In the genomic region with DNA sequence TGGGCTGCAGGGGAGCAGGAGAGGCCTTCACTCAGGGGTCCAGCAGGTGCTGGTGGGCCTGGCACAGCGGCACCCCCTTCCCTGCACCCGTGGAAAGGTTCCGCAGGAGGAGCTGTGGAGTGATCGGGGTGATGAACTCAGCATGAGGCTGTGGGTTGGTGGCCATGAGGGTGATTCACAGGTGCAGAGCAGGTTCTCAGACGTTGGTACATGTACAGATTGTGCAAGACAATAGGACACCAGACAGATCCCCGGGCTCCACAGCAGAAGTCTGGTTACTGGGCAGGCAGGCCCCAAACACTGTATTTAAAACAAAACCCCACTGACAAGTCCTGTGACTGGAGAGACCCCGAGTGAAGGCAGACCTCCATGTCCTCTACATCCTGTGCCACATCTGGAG, we compare ENCODE assay signal across 30 cellular contexts.
DNase-seq lines count a peak whose midpoint lies in the region; ATAC-seq and TF ChIP-seq lines count a peak whose summit lies in the region.
"Had no signal": no experiment of that assay in that cellular context is flagged by ENCODE, and none has a peak within 500 bp of the region (broad histone marks: within the 10 kb centered on the region; RNA-seq: fewer than 3 reads in every experiment).

No MANE protein-coding gene starts in this region.

- peaks cover 0 to 7% of the 10 kb centered on the region in 2 donors for H3K27me3 ChIP-seq in breast epithelium

- TF ChIP-seq CTCF in MCF 10A (IDR thresholded peaks at IDR 0.05; ENCODE audit: unreplicated experiment) (no peak), breast epithelium (IDR thresholded peaks at IDR 0.05) (no peak), nephron progenitor cell (IDR thresholded peaks at IDR 0.05) (no peak)

- DNase-seq in MCF 10A (ENCODE audit: unreplicated experiment) (peak; percentile 11), breast epithelium (ENCODE audit: low spot score in 2 of 2) (no peak), nephron progenitor cell (no peak), RPMI8226 (no peak)
- no peak for DNase-seq in central memory CD8-positive, alpha-beta T cell (ENCODE audit: low spot score in 2 of 2)
- DNase-seq: C1 segment of cervical spinal cord; CD4-positive, alpha-beta memory T cell; COR-L47; DMS53; EL; GDM1; H9; IMR-90; KG1; MM.1S; NCI-H1048; NCI-H1417; NCI-H1694 treated with DMSO at 0.1 percent for 48 hours; NCI-H2081; NCI-H2171; NCI-H226; NCI-H510A; NCI-H69; SIG-M5 had no signal

- peaks cover 0 to 8% of the 10 kb centered on the region in 2 donors for H3K9me3 ChIP-seq in breast epithelium

- H3K4me1 Mint-ChIP-seq in MCF 10A (ENCODE audit: insufficient read depth, unreplicated experiment) = no peaks in the 10 kb centered on the region
- H3K4me1 Mint-ChIP-seq in central memory CD8-positive, alpha-beta T cell = peaks cover 6% of the 10 kb centered on the region
- peaks cover 14% of the 10 kb centered on the region for H3K4me1 Mint-ChIP-seq in nephron progenitor cell

- POLR2A ChIA-PET in MCF 10A (lab: Yijun Ruan, JAX) = no interaction called here

- H3K4me3 Mint-ChIP-seq in MCF 10A (ENCODE audit: unreplicated experiment) = no peak overlapping the region
- H3K4me3 Mint-ChIP-seq in central memory CD8-positive, alpha-beta T cell = no peak overlapping the region
- H3K4me3 Mint-ChIP-seq in nephron progenitor cell = no peak overlapping the region
- H3K4me3 Mint-ChIP-seq: CD4-positive, alpha-beta memory T cell; GM23338; H9 had no signal

- no peaks in the 10 kb centered on the region for H3K9me3 Mint-ChIP-seq in MCF 10A (ENCODE audit: unreplicated experiment)
- no peaks in the 10 kb centered on the region for H3K9me3 Mint-ChIP-seq in central memory CD8-positive, alpha-beta T cell
- peaks cover 16% of the 10 kb centered on the region for H3K9me3 Mint-ChIP-seq in nephron progenitor cell

- CTCF ChIA-PET in MCF 10A (lab: Yijun Ruan, JAX) = no interaction called here

- no peak for ATAC-seq in central memory CD8-positive, alpha-beta T cell (replicated peaks; ENCODE audit: extremely low read depth, poor library complexity, severe bottlenecking)
- ATAC-seq in HG03354 (IDR thresholded peaks at IDR 0.05; ENCODE audit: poor library complexity, severe bottlenecking, unreplicated experiment) = no peak
- ATAC-seq in GM18907 (IDR thresholded peaks at IDR 0.05; ENCODE audit: unreplicated experiment) = no peak
- ATAC-seq: GM12878, GM23338 had no signal

- no peaks in the 10 kb centered on the region for H3K36me3 ChIP-seq in breast epithelium

- no peak for TF ChIP-seq POLR2A in breast epithelium (IDR thresholded peaks at IDR 0.05)

- no peaks in the 10 kb centered on the region for H3K4me1 ChIP-seq in breast epithelium

- H3K4me3 ChIP-seq in breast epithelium = no peak overlapping the region
- H3K4me3 ChIP-seq: GM12878, GM23338, SK-N-MC had no signal

- H3K27me3 Mint-ChIP-seq in MCF 10A (ENCODE audit: insufficient read depth, unreplicated experiment) (peaks cover 97% of the 10 kb centered on the region), nephron progenitor cell (ENCODE audit: low read depth, poor library complexity) (peaks cover 52% of the 10 kb centered on the region)
- H3K27me3 Mint-ChIP-seq in central memory CD8-positive, alpha-beta T cell = peaks cover 7% of the 10 kb centered on the region

- H3K36me3 Mint-ChIP-seq in MCF 10A (ENCODE audit: insufficient read depth, unreplicated experiment) (no peaks in the 10 kb centered on the region), nephron progenitor cell (ENCODE audit: low read depth) (no peaks in the 10 kb centered on the region)
- H3K36me3 Mint-ChIP-seq in central memory CD8-positive, alpha-beta T cell (ENCODE audit: insufficient read depth) = peaks cover 2% of the 10 kb centered on the region
- H3K36me3 Mint-ChIP-seq: CD4-positive, alpha-beta memory T cell had no signal

- intact Hi-C loops in MCF 10A (cut with micrococcal nuclease) = no loop called here
- intact Hi-C loops in breast epithelium (cut with DNase I; ENCODE audit: low total_unique reads) = no loop called here

- no peak overlapping the region for H3K27ac ChIP-seq in breast epithelium
- H3K27ac ChIP-seq: RWPE1, SK-N-MC had no signal

- H3K27ac Mint-ChIP-seq in MCF 10A (ENCODE audit: low read depth, unreplicated experiment) (no peak overlapping the region), nephron progenitor cell (peak overlapping the region; percentile 22)
- peak overlapping the region; percentile 25 for H3K27ac Mint-ChIP-seq in central memory CD8-positive, alpha-beta T cell (ENCODE audit: low read depth)
- H3K27ac Mint-ChIP-seq: CD4-positive, alpha-beta memory T cell; GM23338 had no signal

- BruUV-seq in MCF 10A (replicated peaks; lab: Mats Ljungman, UMichigan) = no TSS peak
